In genomic region chr11:698493-699115, GRCh38 we compare ENCODE assay signal across 1 cellular context.
TF ChIP-seq lines count a peak whose summit lies in the region.

No MANE protein-coding gene starts in this region.

TF ChIP-seq in GM23338, 12 proteins besides CTCF, POLR2A, EP300 and RAD21 (continued from another document):
- TF ChIP-seq, protein P1, sequence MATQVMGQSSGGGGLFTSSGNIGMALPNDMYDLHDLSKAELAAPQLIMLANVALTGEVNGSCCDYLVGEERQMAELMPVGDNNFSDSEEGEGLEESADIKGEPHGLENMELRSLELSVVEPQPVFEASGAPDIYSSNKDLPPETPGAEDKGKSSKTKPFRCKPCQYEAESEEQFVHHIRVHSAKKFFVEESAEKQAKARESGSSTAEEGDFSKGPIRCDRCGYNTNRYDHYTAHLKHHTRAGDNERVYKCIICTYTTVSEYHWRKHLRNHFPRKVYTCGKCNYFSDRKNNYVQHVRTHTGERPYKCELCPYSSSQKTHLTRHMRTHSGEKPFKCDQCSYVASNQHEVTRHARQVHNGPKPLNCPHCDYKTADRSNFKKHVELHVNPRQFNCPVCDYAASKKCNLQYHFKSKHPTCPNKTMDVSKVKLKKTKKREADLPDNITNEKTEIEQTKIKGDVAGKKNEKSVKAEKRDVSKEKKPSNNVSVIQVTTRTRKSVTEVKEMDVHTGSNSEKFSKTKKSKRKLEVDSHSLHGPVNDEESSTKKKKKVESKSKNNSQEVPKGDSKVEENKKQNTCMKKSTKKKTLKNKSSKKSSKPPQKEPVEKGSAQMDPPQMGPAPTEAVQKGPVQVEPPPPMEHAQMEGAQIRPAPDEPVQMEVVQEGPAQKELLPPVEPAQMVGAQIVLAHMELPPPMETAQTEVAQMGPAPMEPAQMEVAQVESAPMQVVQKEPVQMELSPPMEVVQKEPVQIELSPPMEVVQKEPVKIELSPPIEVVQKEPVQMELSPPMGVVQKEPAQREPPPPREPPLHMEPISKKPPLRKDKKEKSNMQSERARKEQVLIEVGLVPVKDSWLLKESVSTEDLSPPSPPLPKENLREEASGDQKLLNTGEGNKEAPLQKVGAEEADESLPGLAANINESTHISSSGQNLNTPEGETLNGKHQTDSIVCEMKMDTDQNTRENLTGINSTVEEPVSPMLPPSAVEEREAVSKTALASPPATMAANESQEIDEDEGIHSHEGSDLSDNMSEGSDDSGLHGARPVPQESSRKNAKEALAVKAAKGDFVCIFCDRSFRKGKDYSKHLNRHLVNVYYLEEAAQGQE (IDR thresholded peaks at IDR 0.05; ENCODE audit: unreplicated experiment): no peak
- TF ChIP-seq ZNF331 (CRISPR knock-in tag; IDR thresholded peaks at IDR 0.05; ENCODE audit: low read depth) (no peak), STAT1 (IDR thresholded peaks at IDR 0.05; ENCODE audit: unreplicated experiment) (no peak)
